Comparison of ENCODE assay signal across 8 cellular contexts in the genomic region with DNA sequence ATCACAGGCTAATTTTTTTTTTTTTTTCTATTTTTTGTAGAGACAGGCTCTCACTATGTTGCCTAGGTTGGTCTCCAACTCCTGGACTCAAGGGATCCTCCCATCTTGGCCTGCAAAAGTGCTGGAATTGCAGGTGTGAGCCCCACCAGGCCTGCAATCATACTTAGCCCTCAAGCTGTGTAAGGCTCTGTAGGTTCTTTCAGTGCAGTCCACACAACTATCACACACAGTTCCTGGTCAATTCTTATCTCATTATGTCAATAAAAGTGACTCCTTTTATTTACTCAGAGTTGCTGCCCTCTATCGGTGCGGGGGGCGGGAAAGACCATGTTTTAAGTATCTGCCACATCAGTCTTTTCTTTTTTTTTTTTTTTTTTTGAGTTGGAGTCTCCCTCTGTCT. TPM values are rescaled to one million over a fixed set of nuclear protein-coding genes. Genes with fewer than 3 reads are reported as not detected.
DNase-seq lines count a peak whose midpoint lies in the region; ATAC-seq lines count a peak whose summit lies in the region.

No MANE protein-coding gene starts in this region.

- ATAC-seq in GM19351 (IDR thresholded peaks at IDR 0.05; ENCODE audit: unreplicated experiment) (no peak), GM19455 (IDR thresholded peaks at IDR 0.05; ENCODE audit: unreplicated experiment) (no peak)

- no peaks in the 10 kb centered on the region for H3K27me3 ChIP-seq in MG63

- no peaks in the 10 kb centered on the region for H3K9me3 ChIP-seq in MG63

- no peak overlapping the region for H3K4me3 ChIP-seq in MG63

- H3K36me3 ChIP-seq in MG63: no peaks in the 10 kb centered on the region

- DNase-seq in DMS153 (lab: John Stamatoyannopoulos, UW): peak; percentile 60
- no peak for DNase-seq in DMS153 treated with DMSO at 0.1 percent for 48 hours (lab: John Stamatoyannopoulos, UW; ENCODE audit: unreplicated experiment)
- peak; percentile 55 for DNase-seq in MG63
- peak; percentile 41 for DNase-seq in amniotic epithelial cell (ENCODE audit: low read depth)
- DNase-seq in mesenteric fat pad (ENCODE audit: low spot score): peak; percentile 11
- no peak for DNase-seq in cerebellar nuclear complex (lab: John Stamatoyannopoulos, UW)

RNA-seq across cellular contexts. Expression of gene SLC2A3, which starts 29.0 kb away (rescaled TPM):
- total RNA-seq in MG63 (2014; rRNA removed; shearing (Covaris generic); ENCODE audit: low replicate concordance): 0.72 and 2.1 TPM in 2 replicates
- total RNA-seq in mesenteric fat pad: 238 TPM

RNA-seq across cellular contexts. Expression of gene SLC2A14, which starts 34.3 kb away (rescaled TPM):
- total RNA-seq in MG63 (2014; rRNA removed; shearing (Covaris generic); ENCODE audit: low replicate concordance): not detected in 2 replicates
- total RNA-seq in mesenteric fat pad: 5.4 TPM

Comparison
In these comparisons a context has a peak if more than half of its experiments do, and no peak if none do; other contexts are left out.
1. DNase-seq: peak in DMS153 (single experiment), MG63 (single experiment), amniotic epithelial cell (single experiment) and mesenteric fat pad (single experiment); none in DMS153 treated with DMSO at 0.1 percent for 48 hours (single experiment) and cerebellar nuclear complex (0 of 2).
2. RNA of gene SLC2A3, which starts 29.0 kb away (total RNA-seq): 238 TPM in mesenteric fat pad (single experiment); 0.72 to 2.1 TPM in MG63; every median in the first group is over 10 times any median in the second.